18 cellular contexts compared by ENCODE assay signal in the genomic region with DNA sequence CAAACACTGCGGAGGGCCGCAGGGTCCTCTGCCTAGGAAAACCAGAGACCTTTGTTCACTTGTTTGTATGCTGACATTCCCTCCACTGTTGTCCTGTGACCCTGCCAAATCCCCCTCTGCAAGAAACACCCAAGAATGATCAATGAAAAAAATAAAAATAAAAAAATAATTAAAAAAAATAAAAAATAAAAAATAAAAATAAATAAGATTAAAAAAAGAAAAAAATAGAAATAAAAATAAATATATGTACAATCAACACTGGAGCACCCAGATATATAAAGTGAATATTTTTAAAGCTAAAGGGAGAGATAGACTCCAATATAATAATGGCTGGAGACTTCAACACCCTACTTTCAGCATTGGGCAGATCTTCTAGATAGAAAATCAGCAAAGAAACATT. TPM values are rescaled to one million over a fixed set of nuclear protein-coding genes. Genes with fewer than 3 reads are reported as not detected.
DNase-seq lines count a peak whose midpoint lies in the region; ATAC-seq, FAIRE-seq and TF ChIP-seq lines count a peak whose summit lies in the region.
"Had no signal": no experiment of that assay in that cellular context is flagged by ENCODE, and none has a peak within 500 bp of the region (broad histone marks: within the 10 kb centered on the region; RNA-seq: fewer than 3 reads in every experiment).

No MANE protein-coding gene starts in this region.

- H3K27me3 Mint-ChIP-seq in glutamatergic neuron (ENCODE audit: unreplicated experiment) = no peaks in the 10 kb centered on the region

- no peaks in the 10 kb centered on the region for H4K20me1 ChIP-seq in PC-3 (ENCODE audit: low read length)

- no peaks in the 10 kb centered on the region for H3K9me3 ChIP-seq in PC-3 (ENCODE audit: low read length)
- H3K9me3 ChIP-seq: HAP-1 had no signal

- H3K4me3 Mint-ChIP-seq in glutamatergic neuron (ENCODE audit: unreplicated experiment) = no peak overlapping the region
- H3K4me3 Mint-ChIP-seq: CD4-positive, alpha-beta memory T cell; GM23338; HFFc6 had no signal

- BruUV-seq in PC-3 (replicated peaks; lab: Mats Ljungman, UMichigan) = no TSS peak

- peaks cover 8% of the 10 kb centered on the region for H3K36me3 Mint-ChIP-seq in glutamatergic neuron (ENCODE audit: unreplicated experiment)
- H3K36me3 Mint-ChIP-seq: CD4-positive, alpha-beta memory T cell had no signal

- POLR2A ChIA-PET in PC-3 (lab: Charles Lee; ENCODE audit: unreplicated experiment) = no interaction called here

- no peak overlapping the region for H3K27ac ChIP-seq in PC-3 (ENCODE audit: low read length)

- no peaks in the 10 kb centered on the region for H3K36me3 ChIP-seq in PC-3 (ENCODE audit: low read depth, low read length)
- H3K36me3 ChIP-seq: HAP-1 had no signal

- DNase-seq in glutamatergic neuron (no peak), PC-3 (no peak), midbrain (lab: John Stamatoyannopoulos, UW) (no peak), GOT3 (lab: John Stamatoyannopoulos, UW) (no peak)
- DNase-seq: C1 segment of cervical spinal cord; Calu3; CD4-positive, alpha-beta memory T cell; COR-L47; DMS53; DMS79 treated with DMSO at 0.1 percent for 48 hours; HFFc6 had no signal

- no peaks in the 10 kb centered on the region for H3K4me1 Mint-ChIP-seq in glutamatergic neuron (ENCODE audit: low read depth, unreplicated experiment)
- H3K4me1 Mint-ChIP-seq: CD4-positive, alpha-beta memory T cell; GM23338 had no signal

- H3K4me1 ChIP-seq in PC-3 (ENCODE audit: insufficient read depth, low read length) = no peaks in the 10 kb centered on the region
- H3K4me1 ChIP-seq: HAP-1 had no signal

- CTCF ChIA-PET in PC-3 (lab: Charles Lee) = no interaction called here

- peak overlapping the region; percentile 64 for H3K27ac Mint-ChIP-seq in glutamatergic neuron (ENCODE audit: unreplicated experiment)
- H3K27ac Mint-ChIP-seq: CD4-positive, alpha-beta memory T cell; GM23338; HFFc6 had no signal

- no peaks in the 10 kb centered on the region for H3F3A ChIP-seq in PC-3 (ENCODE audit: low read length, unreplicated experiment)

- no peaks in the 10 kb centered on the region for H3K9me2 ChIP-seq in PC-3 (replicated peaks; ENCODE audit: low read length)

- peak; percentile 45 for FAIRE-seq in TTC549 (lab: Jason Lieb, UNC)
- peak; percentile 18 for FAIRE-seq in colon (lab: Jason Lieb, UNC)
- FAIRE-seq: GM12892, GM19239, H54 had no signal

- no peak overlapping the region for H3K4me3 ChIP-seq in PC-3 (ENCODE audit: low read length)
- H3K4me3 ChIP-seq: GM23338, HAP-1 had no signal

- H3K9me3 Mint-ChIP-seq in glutamatergic neuron (ENCODE audit: unreplicated experiment) = peaks cover 4% of the 10 kb centered on the region
- H3K9me3 Mint-ChIP-seq: CD4-positive, alpha-beta memory T cell; HFFc6 had no signal

- H3K79me2 ChIP-seq in PC-3 (ENCODE audit: low read length) = no peaks in the 10 kb centered on the region

- H3K9ac ChIP-seq in PC-3 (ENCODE audit: low read length) = no peak overlapping the region

- TF ChIP-seq CTCF in glutamatergic neuron (IDR thresholded peaks at IDR 0.05; ENCODE audit: partially characterized antibody, unreplicated experiment) = no peak
- no peak for TF ChIP-seq CTCF in PC-3 (conservative IDR thresholded peaks at IDR 0.05; ENCODE audit: low read depth, low read length)

- ATAC-seq in PC-3 = no peak
- ATAC-seq: GM23338 had no signal

- no peak overlapping the region for H3K4me2 ChIP-seq in PC-3 (ENCODE audit: low read length)
- H3K4me2 ChIP-seq: GM23338 had no signal

- no peak overlapping the region for H2AFZ ChIP-seq in PC-3 (ENCODE audit: low read length)
- H2AFZ ChIP-seq: GM23338 had no signal

- no peaks in the 10 kb centered on the region for H3K27me3 ChIP-seq in PC-3 (ENCODE audit: low read length)

- intact Hi-C loops in PC-3 (cut with micrococcal nuclease) = loop anchor here (5.0 kb wide), 2 partner anchors 32 to 242 kb away; a partner anchor contains a TSS

RNA-seq across cellular contexts. Expression of a gene that starts 23.8 kb away (rescaled TPM):
- 0.91 TPM for total RNA-seq in glutamatergic neuron (ENCODE audit: unreplicated experiment)
- total RNA-seq in PC-3 (2014; rRNA removed) = 5.3 and 15.7 TPM in 2 replicates
